ENCODE assay signal across 9 cellular contexts in the genomic region with DNA sequence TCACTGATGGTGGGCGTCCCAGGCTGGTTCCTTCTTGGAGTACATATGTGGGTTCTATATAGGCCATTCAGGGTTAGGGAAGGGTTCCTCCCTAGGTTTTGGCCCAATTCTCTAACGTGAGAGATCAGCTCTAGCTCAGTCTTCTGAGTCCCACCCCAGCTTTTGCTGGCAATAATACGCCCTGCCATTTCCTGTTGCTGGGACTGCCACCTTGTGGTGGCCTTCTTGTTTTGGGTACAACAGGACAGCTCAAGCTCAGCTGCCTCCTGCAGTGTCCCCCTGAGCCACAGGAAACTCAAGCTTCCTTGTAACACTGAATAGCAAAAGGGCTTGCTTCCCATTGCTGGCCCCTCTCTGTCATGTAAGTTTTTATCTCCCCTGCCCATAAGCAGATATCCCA.
DNase-seq lines count a peak whose midpoint lies in the region; ATAC-seq and TF ChIP-seq lines count a peak whose summit lies in the region.
"Had no signal": no experiment of that assay in that cellular context is flagged by ENCODE, and none has a peak within 500 bp of the region (broad histone marks: within the 10 kb centered on the region; RNA-seq: fewer than 3 reads in every experiment).

No MANE protein-coding gene starts in this region.

- DNase-seq in NCI-H1092 (lab: John Stamatoyannopoulos, UW) (peak; percentile 1), NCI-H1092 treated with DMSO at 0.1 percent for 48 hours (lab: John Stamatoyannopoulos, UW) (no peak), LoVo (ENCODE audit: low spot score) (peak; percentile 13), epithelial cell of esophagus (ENCODE audit: low read depth) (peak; percentile 32), ovary (peak in 3 of 5 donors; percentile 21 to 33 (median 21))
- peak; percentile 83 for DNase-seq in activated CD4-positive, alpha-beta T cell treated with anti-CD3 and anti-CD28 coated beads, Interleukin-2, amount 10 ng/mL, durations not matched to agents 24 days and 14 days

- TF ChIP-seq CTCF in epithelial cell of esophagus (IDR thresholded peaks at IDR 0.05; ENCODE audit: insufficient read depth, low read depth, low read length, missing control alignments) (peak; percentile 39), ovary (IDR thresholded peaks at IDR 0.05) (no peak)

- H3K27me3 ChIP-seq in ovary: no peaks in the 10 kb centered on the region

- WGBS in ovary, 3 donors: 65 to 76% (median 70%) methylated on average over 3 of the region's 3 CpGs

- no peaks in the 10 kb centered on the region for H3K9me3 Mint-ChIP-seq in activated CD4-positive, alpha-beta T cell treated with anti-CD3 and anti-CD28 coated beads, Interleukin-2, amount 10 ng/mL, durations not matched to agents 24 days and 14 days

- H3K27me3 Mint-ChIP-seq in activated CD4-positive, alpha-beta T cell treated with anti-CD3 and anti-CD28 coated beads, Interleukin-2, amount 10 ng/mL, durations not matched to agents 24 days and 14 days: no peaks in the 10 kb centered on the region

- H3K4me1 ChIP-seq in ovary (ENCODE audit: insufficient read depth): no peaks in the 10 kb centered on the region

- intact Hi-C loops in activated CD4-positive, alpha-beta T cell treated with anti-CD3 and anti-CD28 coated beads, Interleukin-2, amount 10 ng/mL, durations not matched to agents 24 days and 14 days (cut with micrococcal nuclease): no loop called here
- intact Hi-C loops in ovary (cut with DNase I): loop anchor here in 2 of 4 donors (5.0 to 10.0 kb wide), 3 partner anchors 209 to 282 kb away; no protein-coding TSS in a partner anchor

- ATAC-seq in GM21528 (IDR thresholded peaks at IDR 0.05; ENCODE audit: low FRiP score, unreplicated experiment): peak; percentile 53
- no peak for ATAC-seq in HG02571 (IDR thresholded peaks at IDR 0.05; ENCODE audit: unreplicated experiment)

- H3K4me1 Mint-ChIP-seq in activated CD4-positive, alpha-beta T cell treated with anti-CD3 and anti-CD28 coated beads, Interleukin-2, amount 10 ng/mL, durations not matched to agents 24 days and 14 days: peaks cover 11% of the 10 kb centered on the region

- peaks cover 2% of the 10 kb centered on the region for H3K36me3 Mint-ChIP-seq in activated CD4-positive, alpha-beta T cell treated with anti-CD3 and anti-CD28 coated beads, Interleukin-2, amount 10 ng/mL, durations not matched to agents 24 days and 14 days (ENCODE audit: low read depth)

- no peaks in the 10 kb centered on the region for H3K9me3 ChIP-seq in ovary

- H3K36me3 ChIP-seq in ovary: no peaks in the 10 kb centered on the region

- no peak for TF ChIP-seq EP300 in ovary (IDR thresholded peaks at IDR 0.05)

- no peak overlapping the region for H3K4me3 Mint-ChIP-seq in activated CD4-positive, alpha-beta T cell treated with anti-CD3 and anti-CD28 coated beads, Interleukin-2, amount 10 ng/mL, durations not matched to agents 24 days and 14 days

- no peak overlapping the region for H3K27ac Mint-ChIP-seq in activated CD4-positive, alpha-beta T cell treated with anti-CD3 and anti-CD28 coated beads, Interleukin-2, amount 10 ng/mL, durations not matched to agents 24 days and 14 days

- H3K27ac ChIP-seq in ovary: no peak overlapping the region
- H3K27ac ChIP-seq: epithelial cell of prostate had no signal

- H3K4me3 ChIP-seq in epithelial cell of esophagus (ENCODE audit: low read length) (no peak overlapping the region), ovary (no peak overlapping the region)

- TF ChIP-seq POLR2A in ovary (IDR thresholded peaks at IDR 0.05): no peak
